Comparison of ENCODE assay signal across 1 cellular context in the genomic region with DNA sequence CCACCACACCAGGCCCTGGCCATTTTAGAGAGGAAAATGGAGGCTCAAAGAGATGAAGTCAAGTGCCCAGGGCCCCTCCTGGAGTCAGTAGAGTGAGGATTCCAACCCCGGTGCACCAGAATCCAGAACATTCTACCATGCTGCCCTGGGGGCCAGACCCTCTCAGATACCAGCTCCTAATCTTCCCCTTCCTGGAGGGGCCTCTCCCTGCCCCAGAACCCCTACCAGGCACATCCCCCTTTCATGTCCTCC.
TF ChIP-seq lines count a peak whose summit lies in the region.

No MANE protein-coding gene starts in this region.

TF ChIP-seq in SK-N-SH, 30 proteins besides CTCF, POLR2A, EP300 and RAD21:
- TF ChIP-seq RCOR1 (IDR thresholded peaks at IDR 0.05; ENCODE audit: low read length) (no peak), JUND (IDR thresholded peaks at IDR 0.05) (no peak), RXRA (IDR thresholded peaks at IDR 0.05; ENCODE audit: borderline replicate concordance, low read depth) (no peak), MEF2A (IDR thresholded peaks at IDR 0.05; ENCODE audit: borderline replicate concordance, low read depth) (no peak), MAX (IDR thresholded peaks at IDR 0.05; ENCODE audit: low read depth) (no peak), FOXM1 (IDR thresholded peaks at IDR 0.05; ENCODE audit: low read depth) (no peak), YY1 (IDR thresholded peaks at IDR 0.05; ENCODE audit: low read depth) (no peak), EZH2phosphoT487 (IDR thresholded peaks at IDR 0.05; ENCODE audit: borderline replicate concordance, low read depth) (no peak), CHD2 (IDR thresholded peaks at IDR 0.05; ENCODE audit: low read length, partially characterized antibody) (no peak), POLR2AphosphoS5 (IDR thresholded peaks at IDR 0.05; ENCODE audit: low read depth, low read length) (no peak; the same call in 1 of the 2 replicates), TCF12 (IDR thresholded peaks at IDR 0.05) (no peak), SIN3A (IDR thresholded peaks at IDR 0.05; ENCODE audit: borderline replicate concordance, low read depth, low read length) (no peak), REST (IDR thresholded peaks at IDR 0.05; ENCODE audit: low read depth, low read length) (no peak), TEAD4 (IDR thresholded peaks at IDR 0.05; ENCODE audit: borderline replicate concordance, insufficient read depth) (no peak), NRF1 (IDR thresholded peaks at IDR 0.05; ENCODE audit: low read depth, low read length) (no peak), FOXJ3 (CRISPR knock-in tag; IDR thresholded peaks at IDR 0.05) (no peak), FOSL2 (IDR thresholded peaks at IDR 0.05; ENCODE audit: borderline replicate concordance, low read depth) (no peak)
- TF ChIP-seq, protein P1, sequence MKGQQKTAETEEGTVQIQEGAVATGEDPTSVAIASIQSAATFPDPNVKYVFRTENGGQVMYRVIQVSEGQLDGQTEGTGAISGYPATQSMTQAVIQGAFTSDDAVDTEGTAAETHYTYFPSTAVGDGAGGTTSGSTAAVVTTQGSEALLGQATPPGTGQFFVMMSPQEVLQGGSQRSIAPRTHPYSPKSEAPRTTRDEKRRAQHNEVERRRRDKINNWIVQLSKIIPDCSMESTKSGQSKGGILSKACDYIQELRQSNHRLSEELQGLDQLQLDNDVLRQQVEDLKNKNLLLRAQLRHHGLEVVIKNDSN (IDR thresholded peaks at IDR 0.05; ENCODE audit: borderline replicate concordance, low read depth), result no peak
- TF ChIP-seq, protein P2, sequence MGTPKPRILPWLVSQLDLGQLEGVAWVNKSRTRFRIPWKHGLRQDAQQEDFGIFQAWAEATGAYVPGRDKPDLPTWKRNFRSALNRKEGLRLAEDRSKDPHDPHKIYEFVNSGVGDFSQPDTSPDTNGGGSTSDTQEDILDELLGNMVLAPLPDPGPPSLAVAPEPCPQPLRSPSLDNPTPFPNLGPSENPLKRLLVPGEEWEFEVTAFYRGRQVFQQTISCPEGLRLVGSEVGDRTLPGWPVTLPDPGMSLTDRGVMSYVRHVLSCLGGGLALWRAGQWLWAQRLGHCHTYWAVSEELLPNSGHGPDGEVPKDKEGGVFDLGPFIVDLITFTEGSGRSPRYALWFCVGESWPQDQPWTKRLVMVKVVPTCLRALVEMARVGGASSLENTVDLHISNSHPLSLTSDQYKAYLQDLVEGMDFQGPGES (IDR thresholded peaks at IDR 0.05; ENCODE audit: low read depth, low read length), result no peak
- TF ChIP-seq, protein P3, sequence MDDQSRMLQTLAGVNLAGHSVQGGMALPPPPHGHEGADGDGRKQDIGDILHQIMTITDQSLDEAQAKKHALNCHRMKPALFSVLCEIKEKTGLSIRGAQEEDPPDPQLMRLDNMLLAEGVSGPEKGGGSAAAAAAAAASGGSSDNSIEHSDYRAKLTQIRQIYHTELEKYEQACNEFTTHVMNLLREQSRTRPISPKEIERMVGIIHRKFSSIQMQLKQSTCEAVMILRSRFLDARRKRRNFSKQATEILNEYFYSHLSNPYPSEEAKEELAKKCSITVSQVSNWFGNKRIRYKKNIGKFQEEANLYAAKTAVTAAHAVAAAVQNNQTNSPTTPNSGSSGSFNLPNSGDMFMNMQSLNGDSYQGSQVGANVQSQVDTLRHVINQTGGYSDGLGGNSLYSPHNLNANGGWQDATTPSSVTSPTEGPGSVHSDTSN (IDR thresholded peaks at IDR 0.05), result no peak
